ENCODE assay signal across 6 cellular contexts in the genomic region with DNA sequence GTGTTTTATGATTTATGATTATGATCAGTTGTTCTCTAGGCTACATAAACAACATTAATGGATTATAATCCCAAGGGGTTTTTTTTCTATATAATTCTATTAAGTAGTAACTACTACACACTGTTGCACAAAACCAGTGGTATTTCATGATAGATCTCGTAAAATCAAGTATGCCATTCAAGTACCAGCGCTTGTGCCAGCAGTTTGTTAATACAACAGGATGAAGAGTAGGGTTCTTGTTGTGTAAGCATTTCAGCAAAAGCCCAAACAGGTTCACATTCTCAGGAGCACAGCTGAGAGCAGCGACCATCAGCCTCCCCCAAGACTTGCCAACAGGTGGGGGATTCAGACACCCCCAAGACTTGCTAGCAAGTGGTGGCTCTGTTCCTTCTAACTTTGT.
"Had no signal": no experiment of that assay in that cellular context is flagged by ENCODE, and none has a peak within 500 bp of the region (broad histone marks: within the 10 kb centered on the region; RNA-seq: fewer than 3 reads in every experiment).

No MANE protein-coding gene starts in this region.

- H3K4me3 ChIP-seq: K562 had no signal

- H3K27ac ChIP-seq: HL-60 had no signal

- DNase-seq: IMR-90, KBM-7 had no signal

- FAIRE-seq: HepG2, HTR-8/SVneo, K562 had no signal
